ENCODE assay signal across 32 cellular contexts in genomic region chr13:94007072-94007471, GRCh38.
"Had no signal": no experiment of that assay in that cellular context is flagged by ENCODE, and none has a peak within 500 bp of the region (broad histone marks: within the 10 kb centered on the region; RNA-seq: fewer than 3 reads in every experiment).

No MANE protein-coding gene starts in this region.

- H3K27ac Mint-ChIP-seq: activated B cell treated with CpG ODN at 0.5 μM for 24 hours; activated CD8-positive, alpha-beta T cell treated with anti-CD3 and anti-CD28 coated beads for 36 hours; activated naive CD4-positive, alpha-beta T cell treated with anti-CD3 and anti-CD28 coated beads for 36 hours; activated naive CD4-positive, alpha-beta T cell treated with anti-CD3 and anti-CD28 coated beads, Interleukin-2, amount 50 U/mL, for 24 hours; activated naive CD8-positive, alpha-beta T cell treated with anti-CD3 and anti-CD28 coated beads for 36 hours; activated naive CD8-positive, alpha-beta T cell treated with anti-CD3 and anti-CD28 coated beads, Interleukin-2, amount 50 U/mL, for 24 hours; activated T-helper 2 cell treated with anti-CD3 and anti-CD28 coated beads, Interferon-gamma antibody, Interleukin-2, Interleukin-4, amounts not matched to agents 10 μg/mL and 5 μg/mL and 100 μg/mL, durations not matched to agents 14 hours and 24 hours and 36 hours; T-helper 17 cell; T-helper 2 cell treated with Interferon-gamma antibody and Interleukin-4, amounts not matched to agents 5 μg/mL and 100 μg/mL, for 36 hours had no signal

- H3K4me3 ChIP-seq: adrenal gland, ascending aorta, breast epithelium, cardiac muscle cell, colonic mucosa, gastrocnemius medialis had no signal

- H3K27me3 Mint-ChIP-seq: activated B cell treated with CpG ODN at 0.5 μM for 24 hours, brain, T-helper 17 cell had no signal

- H3K4me3 Mint-ChIP-seq: activated B cell treated with CpG ODN at 0.5 μM for 24 hours; activated CD8-positive, alpha-beta T cell treated with anti-CD3 and anti-CD28 coated beads for 36 hours; activated naive CD4-positive, alpha-beta T cell treated with anti-CD3 and anti-CD28 coated beads for 36 hours; activated naive CD4-positive, alpha-beta T cell treated with anti-CD3 and anti-CD28 coated beads, Interleukin-2, amount 50 U/mL, for 24 hours; activated naive CD8-positive, alpha-beta T cell treated with anti-CD3 and anti-CD28 coated beads for 36 hours; activated naive CD8-positive, alpha-beta T cell treated with anti-CD3 and anti-CD28 coated beads, Interleukin-2, amount 50 U/mL, for 24 hours; activated T-cell treated with anti-CD3 and anti-CD28 coated beads, Interleukin-2, amount 50 U/mL, for 4 hours; brain; T-helper 17 cell; T-helper 2 cell treated with Interferon-gamma antibody and Interleukin-4, amounts not matched to agents 5 μg/mL and 100 μg/mL, for 36 hours had no signal

- H3K36me3 ChIP-seq: adrenal gland, ascending aorta, breast epithelium, cardiac muscle cell, colonic mucosa, gastrocnemius medialis had no signal

- H3K36me3 Mint-ChIP-seq: activated naive CD4-positive, alpha-beta T cell treated with anti-CD3 and anti-CD28 coated beads, Interleukin-2, amount 50 U/mL, for 24 hours; activated naive CD8-positive, alpha-beta T cell treated with anti-CD3 and anti-CD28 coated beads for 36 hours; brain had no signal

- H3K27ac ChIP-seq: adrenal gland, ascending aorta, breast epithelium, cardiac muscle cell, colonic mucosa, epithelial cell of prostate, foreskin keratinocyte, gastrocnemius medialis, WERI-Rb-1 had no signal

- ATAC-seq: activated CD4-positive, CD25-positive, alpha-beta regulatory T cell treated with anti-CD3 and anti-CD28 coated beads, Interleukin-2, amount 50 U/mL, for 24 hours; activated CD8-positive, alpha-beta T cell treated with anti-CD3 and anti-CD28 coated beads for 36 hours; activated naive CD8-positive, alpha-beta T cell treated with anti-CD3 and anti-CD28 coated beads, Interleukin-2, amount 50 U/mL, for 24 hours; activated T-cell treated with anti-CD3 and anti-CD28 coated beads, Interleukin-2, amount 50 U/mL, for 4 hours; esophagus mucosa; foreskin keratinocyte; gastrocnemius medialis; T-helper 17 cell had no signal

- H3K9me3 Mint-ChIP-seq: activated CD8-positive, alpha-beta T cell treated with anti-CD3 and anti-CD28 coated beads for 36 hours; activated naive CD4-positive, alpha-beta T cell treated with anti-CD3 and anti-CD28 coated beads for 36 hours; activated naive CD4-positive, alpha-beta T cell treated with anti-CD3 and anti-CD28 coated beads, Interleukin-2, amount 50 U/mL, for 24 hours; activated naive CD8-positive, alpha-beta T cell treated with anti-CD3 and anti-CD28 coated beads, Interleukin-2, amount 50 U/mL, for 24 hours; activated T-cell treated with anti-CD3 and anti-CD28 coated beads, Interleukin-2, amount 50 U/mL, for 4 hours; activated T-helper 2 cell treated with anti-CD3 and anti-CD28 coated beads, Interferon-gamma antibody, Interleukin-2, Interleukin-4, amounts not matched to agents 10 μg/mL and 5 μg/mL and 100 μg/mL, durations not matched to agents 14 hours and 24 hours and 36 hours; brain; T-helper 2 cell treated with Interferon-gamma antibody and Interleukin-4, amounts not matched to agents 5 μg/mL and 100 μg/mL, for 36 hours had no signal

- H3K4me1 Mint-ChIP-seq: activated B cell treated with CpG ODN at 0.5 μM for 24 hours; activated naive CD4-positive, alpha-beta T cell treated with anti-CD3 and anti-CD28 coated beads, Interleukin-2, amount 50 U/mL, for 24 hours; activated naive CD8-positive, alpha-beta T cell treated with anti-CD3 and anti-CD28 coated beads for 36 hours; activated naive CD8-positive, alpha-beta T cell treated with anti-CD3 and anti-CD28 coated beads, Interleukin-2, amount 50 U/mL, for 24 hours; T-helper 17 cell had no signal

- H3K27me3 ChIP-seq: adrenal gland, ascending aorta, breast epithelium, cardiac muscle cell, colonic mucosa, foreskin keratinocyte, gastrocnemius medialis had no signal

- H3K9me3 ChIP-seq: adrenal gland, ascending aorta, breast epithelium, colonic mucosa, gastrocnemius medialis had no signal

- DNase-seq: activated B cell treated with CpG ODN at 0.5 μM for 24 hours; activated CD4-positive, alpha-beta T cell treated with anti-CD3 and anti-CD28 coated beads for 48 hours; activated CD4-positive, alpha-beta T cell treated with anti-CD3 and anti-CD28 coated beads, Interleukin-2, amount 50 U/mL, for 1 hour; activated CD4-positive, alpha-beta T cell treated with anti-CD3 and anti-CD28 coated beads, Interleukin-2, amount 50 U/mL, for 48 hours; activated CD8-positive, alpha-beta memory T cell treated with anti-CD3 and anti-CD28 coated beads for 24 hours; activated CD8-positive, alpha-beta T cell treated with anti-CD3 and anti-CD28 coated beads for 36 hours; activated effector memory CD4-positive, alpha-beta T cell treated with anti-CD3 and anti-CD28 coated beads, Interleukin-2, amount 50 U/mL, for 16 hours; activated naive CD4-positive, alpha-beta T cell treated with anti-CD3 and anti-CD28 coated beads for 36 hours; activated naive CD8-positive, alpha-beta T cell treated with anti-CD3 and anti-CD28 coated beads for 36 hours; activated naive CD8-positive, alpha-beta T cell treated with anti-CD3 and anti-CD28 coated beads, Interleukin-2, amount 50 U/mL, for 24 hours; activated T-cell treated with anti-CD3 and anti-CD28 coated beads, Interleukin-2, amount 50 U/mL, for 4 hours; adrenal gland; central memory CD4-positive, alpha-beta T cell; cerebellar nuclear complex; colonic mucosa; effector CD8-positive, alpha-beta T cell; foreskin keratinocyte; gastrocnemius medialis; T-helper 1 cell; T-helper 17 cell; T1000; WERI-Rb-1 had no signal

- H3K4me1 ChIP-seq: adrenal gland, breast epithelium, colonic mucosa, foreskin keratinocyte, gastrocnemius medialis had no signal
